Comparison of ENCODE assay signal across 8 cellular contexts in the genomic region with DNA sequence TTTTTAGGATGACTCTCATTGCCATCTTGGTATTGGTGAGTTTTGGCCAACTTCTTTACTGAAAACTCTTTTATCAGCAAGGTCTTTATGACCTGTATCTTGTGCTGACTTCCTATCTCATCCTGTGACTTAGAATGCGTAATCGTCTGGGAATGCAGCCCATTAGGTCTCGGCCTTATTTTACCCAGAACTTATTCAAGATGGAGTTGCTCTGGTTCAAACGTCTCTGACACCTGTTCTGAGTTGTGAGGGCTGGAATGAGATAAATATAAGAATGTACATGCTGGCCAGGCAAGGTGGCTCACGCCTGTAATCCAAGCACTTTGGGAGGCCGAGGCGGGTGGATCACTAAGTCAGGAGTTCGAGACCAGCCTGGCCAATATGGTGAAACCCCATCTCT. TPM values are rescaled to one million over a fixed set of nuclear protein-coding genes. Genes with fewer than 3 reads are reported as not detected.
A peak's percentile ranks its signal among the peaks of the same experiment; 100 is the strongest.
DNase-seq lines count a peak whose midpoint lies in the region; ATAC-seq, FAIRE-seq and TF ChIP-seq lines count a peak whose summit lies in the region.
"Not testable (repeated sequence)": the region's sequence is repeated elsewhere in the genome, so short reads cannot be mapped to it uniquely, and the experiment has no call there.

No MANE protein-coding gene starts in this region.

- not testable (repeated sequence) for H3K9me3 ChIP-seq in A549; HCT116 (ENCODE audit: control insufficient read depth in 1 of 2, insufficient read depth in 1 of 2, low read depth in 1 of 2, low read length in 2 of 2); endothelial cell of umbilical vein (replicated peaks; ENCODE audit: control insufficient read depth, insufficient read depth, low read length); hepatocyte (ENCODE audit: low read depth); upper lobe of right lung

- CTCF ChIA-PET in A549 (lab: Yijun Ruan, JAX) (interaction anchor here (0.6 to 5.2 kb wide), 6 partner anchors 13 to 209 kb away, joined by 3 to 26 read pairs (median 10); partner anchors contain the start of gene NT5C), HCT116 (lab: Charles Lee) (interaction anchor here (1.0 to 2.0 kb wide), 3 partner anchors 14 to 45 kb away, joined by 3 to 17 read pairs (median 5); no protein-coding TSS in a partner anchor), endothelial cell of umbilical vein (lab: Charles Lee) (interaction anchor here (2.3 kb wide), 1 partner anchor 44 kb away, joined by 15 read pairs; no protein-coding TSS in a partner anchor)
- CTCF ChIA-PET in RWPE1 (lab: Yijun Ruan, JAX): not testable (repeated sequence)

- dilution Hi-C loops in endothelial cell of umbilical vein (cut with MboI; ENCODE audit: extremely low pct_ligation_motif_present, low sequenced_read_pairs): not testable (repeated sequence)

- H3K9me1 ChIP-seq in endothelial cell of umbilical vein (replicated peaks; ENCODE audit: control insufficient read depth, extremely low read depth, insufficient read depth, low read length): not testable (repeated sequence)

- H3K4me2 ChIP-seq in A549: peak overlapping the region; percentile 59; the same call in 2 of the 3 replicates
- peak overlapping the region; percentile 60 for H3K4me2 ChIP-seq in HCT116 (ENCODE audit: low read length)
- not testable (repeated sequence) for H3K4me2 ChIP-seq in endothelial cell of umbilical vein (ENCODE audit: insufficient read depth, low read length); hepatocyte

- not testable (repeated sequence) for H3K27me3 ChIP-seq in HCT116 (ENCODE audit: insufficient read depth, low read length); endothelial cell of umbilical vein (ENCODE audit: control insufficient read depth in 2 of 2, insufficient read depth in 2 of 2, low read length in 2 of 2); hepatocyte; upper lobe of right lung

- not testable (repeated sequence) for TF ChIP-seq POLR2A in A549 (IDR thresholded peaks at IDR 0.05; ENCODE audit: low read length); HCT116 (IDR thresholded peaks at IDR 0.05; ENCODE audit: borderline replicate concordance, extremely low read depth, insufficient read depth, insufficient read length); endothelial cell of umbilical vein (IDR thresholded peaks at IDR 0.05; ENCODE audit: low read depth, low read length)

- H3K27ac ChIP-seq in A549: peak overlapping the region; percentile 48 to 77; a peak in 4 of 6 replicates
- H3K27ac ChIP-seq in HCT116 (ENCODE audit: low read depth, low read length); upper lobe of right lung: not testable (repeated sequence)
- peak overlapping the region; percentile 57 for H3K27ac ChIP-seq in RWPE1
- H3K27ac ChIP-seq in endothelial cell of umbilical vein (ENCODE audit: insufficient read depth, low read depth, low read length): peak overlapping the region; percentile 87
- peak overlapping the region; percentile 58 for H3K27ac ChIP-seq in hepatocyte

- intact Hi-C loops in HCT116 (cut with micrococcal nuclease); endothelial cell of umbilical vein (cut with micrococcal nuclease); upper lobe of right lung (cut with DNase I): not testable (repeated sequence)

- TF ChIP-seq RAD21 in A549 (conservative IDR thresholded peaks at IDR 0.05 in 1 of 2, IDR thresholded peaks at IDR 0.05 in 1 of 2); HCT116 (IDR thresholded peaks at IDR 0.05; ENCODE audit: low read depth): not testable (repeated sequence)

- not testable (repeated sequence) for TF ChIP-seq EP300 in A549 (IDR thresholded peaks at IDR 0.05)

- not testable (repeated sequence) for ATAC-seq in A549, HCT116, upper lobe of right lung

- FAIRE-seq in A549 (lab: Jason Lieb, UNC); endothelial cell of umbilical vein (lab: Jason Lieb, UNC): not testable (repeated sequence)

- H3K9ac ChIP-seq in HCT116 (ENCODE audit: low read length): peak overlapping the region; percentile 39
- not testable (repeated sequence) for H3K9ac ChIP-seq in endothelial cell of umbilical vein (replicated peaks; ENCODE audit: extremely low read depth, insufficient read depth, low read length)

- not testable (repeated sequence) for H3K9me2 ChIP-seq in HCT116 (ENCODE audit: insufficient read depth); hepatocyte (replicated peaks; ENCODE audit: insufficient read depth)

- H2AFZ ChIP-seq in HCT116 (ENCODE audit: low read depth, low read length, poor library complexity, severe bottlenecking); endothelial cell of umbilical vein (ENCODE audit: low read depth, low read length); hepatocyte: not testable (repeated sequence)

- not testable (repeated sequence) for H3K4me3 ChIP-seq in A549; HCT116 (replicated peaks in 1 of 2; ENCODE audit: low read depth in 1 of 2, low read length in 2 of 2); endothelial cell of umbilical vein (replicated peaks in 1 of 3; ENCODE audit: insufficient read depth in 1 of 3, low read depth in 1 of 3, low read length in 3 of 3); hepatocyte; upper lobe of right lung

- peak in 1 of 2 experiments; percentile 60 for DNase-seq in A549 (ENCODE audit: low read depth in 1 of 2, low spot score in 1 of 2)
- not testable (repeated sequence) for DNase-seq in HCT116 (ENCODE audit: low read depth, low spot score); RWPE1 (ENCODE audit: low spot score); hepatocyte (ENCODE audit: low spot score)
- DNase-seq in amniotic epithelial cell (ENCODE audit: low read depth): peak; percentile 69
- peak; percentile 26 for DNase-seq in endothelial cell of umbilical vein (ENCODE audit: low read depth, low spot score)
- DNase-seq in mesenteric fat pad (ENCODE audit: low spot score): peak; percentile 55
- peak; percentile 8 for DNase-seq in upper lobe of right lung

- BruUV-seq in HCT116 (replicated peaks; lab: Mats Ljungman, UMichigan); endothelial cell of umbilical vein (replicated peaks; lab: Mats Ljungman, UMichigan): not testable (repeated sequence)

- not testable (repeated sequence) for H3K79me2 ChIP-seq in HCT116 (ENCODE audit: insufficient read depth, low read length); endothelial cell of umbilical vein (ENCODE audit: control insufficient read depth, insufficient read depth, low read length); hepatocyte

- peaks cover 38% of the 10 kb centered on the region for H3K4me1 ChIP-seq in A549
- H3K4me1 ChIP-seq in HCT116 (ENCODE audit: control insufficient read depth in 1 of 2, insufficient read depth in 2 of 2, low read length in 2 of 2): peaks cover 46 to 57% of the 10 kb centered on the region in 2 experiments
- peaks cover 23% of the 10 kb centered on the region for H3K4me1 ChIP-seq in endothelial cell of umbilical vein (ENCODE audit: control insufficient read depth, extremely low read depth, insufficient read depth, low read length)
- H3K4me1 ChIP-seq in hepatocyte (ENCODE audit: insufficient read depth); upper lobe of right lung: not testable (repeated sequence)

- not testable (repeated sequence) for H4K20me1 ChIP-seq in HCT116 (ENCODE audit: insufficient read depth); endothelial cell of umbilical vein (replicated peaks; ENCODE audit: control insufficient read depth, extremely low read depth, insufficient read depth, low read length); hepatocyte (ENCODE audit: insufficient read depth, poor library complexity, severe bottlenecking)

- not testable (repeated sequence) for H3K36me3 ChIP-seq in HCT116 (ENCODE audit: control insufficient read depth in 1 of 2, insufficient read depth in 2 of 2, low read length in 2 of 2); endothelial cell of umbilical vein (ENCODE audit: control insufficient read depth in 2 of 2, extremely low read depth in 1 of 2, insufficient read depth in 2 of 2, low read length in 2 of 2); hepatocyte (replicated peaks; ENCODE audit: insufficient read depth, low read depth); upper lobe of right lung

- TF ChIP-seq CTCF in A549 (IDR thresholded peaks at IDR 0.05); HCT116 (IDR thresholded peaks at IDR 0.05 in 2 of 3, conservative IDR thresholded peaks at IDR 0.05 in 1 of 3; ENCODE audit: borderline replicate concordance in 1 of 3, insufficient read depth in 1 of 3, low read depth in 2 of 3, low read length in 2 of 3); RWPE1 (conservative IDR thresholded peaks at IDR 0.05; ENCODE audit: low read depth); endothelial cell of umbilical vein (IDR thresholded peaks at IDR 0.05; ENCODE audit: extremely low read depth in 1 of 2, insufficient read depth in 1 of 2, low read depth in 1 of 2, low read length in 2 of 2); hepatocyte (IDR thresholded peaks at IDR 0.05; ENCODE audit: poor library complexity); upper lobe of right lung (IDR thresholded peaks at IDR 0.05): not testable (repeated sequence)

- WGBS in A549 (ENCODE audit: missing lambda C conversion rate): 79% methylated on average over 8 of the region's 8 CpGs
- WGBS in hepatocyte (ENCODE audit: low lambda C conversion rate, missing lambda C conversion rate): 89% methylated on average over 8 of the region's 8 CpGs

- RAD21 ChIA-PET in HCT116 (lab: Charles Lee; ENCODE audit: low non-redundant PET in 1 of 2, low total read pairs in 2 of 2, uncharacterized antibody in 2 of 2, unreplicated experiment in 2 of 2): not testable (repeated sequence)

- POLR2A ChIA-PET in A549 (lab: Yijun Ruan, JAX) (interaction anchor here (1.4 kb wide), 1 partner anchor 34 kb away, joined by 4 read pairs; no protein-coding TSS in a partner anchor), HCT116 (lab: Charles Lee) (interaction anchor here (1.3 to 1.6 kb wide), 2 partner anchors 13 to 34 kb away, joined by 3 to 6 read pairs; no protein-coding TSS in a partner anchor)
- POLR2A ChIA-PET in RWPE1 (lab: Yijun Ruan, JAX; ENCODE audit: low non-redundant PET); endothelial cell of umbilical vein (lab: Charles Lee): not testable (repeated sequence)

RNA-seq across cellular contexts. Expression of gene JPT1, which starts 4.2 kb away (rescaled TPM):
- polyA plus RNA-seq in A549 (2011; rRNA removed) (141 and 196 TPM in 2 replicates), A549 (2017; fragmentation: RNase III; extraction: RNeasy Plus Mini Kit Qiagen cat#74134 plus additional on column Dnase treatment) (623 to 739 TPM (median 629 TPM) in 3 replicates), endothelial cell of umbilical vein (143 and 212 TPM in 2 replicates), hepatocyte (172 and 181 TPM in 2 replicates)
- polyA plus RNA-seq in A549 (2012; cell fraction: cytosol; rRNA removed): 483 and 502 TPM in 2 replicates
- 360 and 387 TPM in 2 replicates for polyA plus RNA-seq in A549 (2012; cell fraction: nucleus; rRNA removed)
- polyA minus RNA-seq in A549 (2011; rRNA and poly(A)+ RNA removed): 49.1 and 91.6 TPM in 2 replicates
- total RNA-seq in HCT116 (2021; ENCODE audit: unreplicated experiment) (575 TPM), endothelial cell of umbilical vein (352 and 364 TPM in 2 replicates), hepatocyte (103 and 107 TPM in 2 replicates), mesenteric fat pad (28.6 TPM), upper lobe of right lung (47.8 TPM)
- polyA plus RNA-seq in HCT116 (2012): 715 and 916 TPM in 2 replicates
- polyA plus RNA-seq in endothelial cell of umbilical vein (2011; cell fraction: cytosol; rRNA removed): 393 and 396 TPM in 2 replicates
- 146 and 158 TPM in 2 replicates for polyA plus RNA-seq in endothelial cell of umbilical vein (2011; cell fraction: nucleus; rRNA removed)
- 735 and 931 TPM in 2 replicates for polyA plus RNA-seq in endothelial cell of umbilical vein (2012)
- 37.1 and 45.3 TPM in 2 replicates for polyA minus RNA-seq in endothelial cell of umbilical vein
- polyA minus RNA-seq in endothelial cell of umbilical vein (2011; cell fraction: cytosol; rRNA and poly(A)+ RNA removed): 249 TPM
- 38.5 and 44.2 TPM in 2 replicates for polyA minus RNA-seq in endothelial cell of umbilical vein (2011; cell fraction: nucleus; rRNA and poly(A)+ RNA removed)

RNA-seq across cellular contexts. Expression of gene SUMO2, which starts 24.3 kb away (rescaled TPM):
- polyA plus RNA-seq in A549 (2011; rRNA removed): 400 and 545 TPM in 2 replicates
- polyA plus RNA-seq in A549 (2012; cell fraction: cytosol; rRNA removed): 90.1 and 91.1 TPM in 2 replicates
- polyA plus RNA-seq in A549 (2012; cell fraction: nucleus; rRNA removed): 21.1 and 34.7 TPM in 2 replicates
- 452 to 573 TPM (median 525 TPM) in 3 replicates for polyA plus RNA-seq in A549 (2017; fragmentation: RNase III; extraction: RNeasy Plus Mini Kit Qiagen cat#74134 plus additional on column Dnase treatment)
- 119 and 127 TPM in 2 replicates for polyA minus RNA-seq in A549 (2011; rRNA and poly(A)+ RNA removed)
- 859 TPM for total RNA-seq in HCT116 (2021; ENCODE audit: unreplicated experiment)
- polyA plus RNA-seq in HCT116 (2012): 338 and 399 TPM in 2 replicates
- 424 and 437 TPM in 2 replicates for total RNA-seq in endothelial cell of umbilical vein
- polyA plus RNA-seq in endothelial cell of umbilical vein: 62.0 and 75.6 TPM in 2 replicates
- 86.6 and 95.1 TPM in 2 replicates for polyA plus RNA-seq in endothelial cell of umbilical vein (2011; cell fraction: cytosol; rRNA removed)
- 39.1 and 44.6 TPM in 2 replicates for polyA plus RNA-seq in endothelial cell of umbilical vein (2011; cell fraction: nucleus; rRNA removed)
- polyA plus RNA-seq in endothelial cell of umbilical vein (2012): 267 and 404 TPM in 2 replicates
- 93.0 and 121 TPM in 2 replicates for polyA minus RNA-seq in endothelial cell of umbilical vein
- polyA minus RNA-seq in endothelial cell of umbilical vein (2011; cell fraction: cytosol; rRNA and poly(A)+ RNA removed): 178 TPM
- 20.2 and 23.2 TPM in 2 replicates for polyA minus RNA-seq in endothelial cell of umbilical vein (2011; cell fraction: nucleus; rRNA and poly(A)+ RNA removed)
- total RNA-seq in hepatocyte: 112 and 115 TPM in 2 replicates
- 424 and 434 TPM in 2 replicates for polyA plus RNA-seq in hepatocyte
- 265 TPM for total RNA-seq in mesenteric fat pad
- total RNA-seq in upper lobe of right lung: 316 TPM

RNA-seq across cellular contexts. Expression of gene NT5C, which starts 26.9 kb away (rescaled TPM):
- polyA plus RNA-seq in A549 (2011; rRNA removed) (54.5 and 73.7 TPM in 2 replicates), A549 (2017; fragmentation: RNase III; extraction: RNeasy Plus Mini Kit Qiagen cat#74134 plus additional on column Dnase treatment) (83.8 to 92.2 TPM (median 91.4 TPM) in 3 replicates), endothelial cell of umbilical vein (29.1 and 38.0 TPM in 2 replicates), hepatocyte (73.3 and 82.2 TPM in 2 replicates)
- 174 and 199 TPM in 2 replicates for polyA plus RNA-seq in A549 (2012; cell fraction: cytosol; rRNA removed)
- polyA plus RNA-seq in A549 (2012; cell fraction: nucleus; rRNA removed): 280 and 344 TPM in 2 replicates
- polyA minus RNA-seq in A549 (2011; rRNA and poly(A)+ RNA removed): 31.1 and 36.1 TPM in 2 replicates
- total RNA-seq in HCT116 (2021; ENCODE audit: unreplicated experiment) (115 TPM), endothelial cell of umbilical vein (32.6 and 39.2 TPM in 2 replicates), hepatocyte (46.3 and 66.8 TPM in 2 replicates), mesenteric fat pad (33.5 TPM), upper lobe of right lung (35.8 TPM)
- 108 and 113 TPM in 2 replicates for polyA plus RNA-seq in HCT116 (2012)
- polyA plus RNA-seq in endothelial cell of umbilical vein (2011; cell fraction: cytosol; rRNA removed): 19.9 and 31.5 TPM in 2 replicates
- polyA plus RNA-seq in endothelial cell of umbilical vein (2011; cell fraction: nucleus; rRNA removed): 32.4 and 37.5 TPM in 2 replicates
- 22.4 and 23.6 TPM in 2 replicates for polyA plus RNA-seq in endothelial cell of umbilical vein (2012)
- 7.8 and 8.9 TPM in 2 replicates for polyA minus RNA-seq in endothelial cell of umbilical vein
- 16.2 TPM for polyA minus RNA-seq in endothelial cell of umbilical vein (2011; cell fraction: cytosol; rRNA and poly(A)+ RNA removed)
- polyA minus RNA-seq in endothelial cell of umbilical vein (2011; cell fraction: nucleus; rRNA and poly(A)+ RNA removed): 5.0 and 6.6 TPM in 2 replicates

RNA-seq across cellular contexts. Expression of gene NUP85, which starts 47.0 kb away (rescaled TPM):
- 110 and 124 TPM in 2 replicates for polyA plus RNA-seq in A549 (2011; rRNA removed)
- polyA plus RNA-seq in A549 (2012; cell fraction: cytosol; rRNA removed): 203 and 209 TPM in 2 replicates
- 485 and 663 TPM in 2 replicates for polyA plus RNA-seq in A549 (2012; cell fraction: nucleus; rRNA removed)
- polyA plus RNA-seq in A549 (2017; fragmentation: RNase III; extraction: RNeasy Plus Mini Kit Qiagen cat#74134 plus additional on column Dnase treatment): 83.4 to 87.1 TPM (median 84.1 TPM) in 3 replicates
- 109 and 125 TPM in 2 replicates for polyA minus RNA-seq in A549 (2011; rRNA and poly(A)+ RNA removed)
- total RNA-seq in HCT116 (2021; ENCODE audit: unreplicated experiment): 164 TPM
- 97.9 and 108 TPM in 2 replicates for polyA plus RNA-seq in HCT116 (2012)
- 98.3 and 105 TPM in 2 replicates for total RNA-seq in endothelial cell of umbilical vein
- 116 and 120 TPM in 2 replicates for polyA plus RNA-seq in endothelial cell of umbilical vein
- 76.5 and 96.6 TPM in 2 replicates for polyA plus RNA-seq in endothelial cell of umbilical vein (2011; cell fraction: cytosol; rRNA removed)
- polyA plus RNA-seq in endothelial cell of umbilical vein (2011; cell fraction: nucleus; rRNA removed): 345 and 386 TPM in 2 replicates
- polyA plus RNA-seq in endothelial cell of umbilical vein (2012): 63.7 and 73.8 TPM in 2 replicates
- 75.2 and 106 TPM in 2 replicates for polyA minus RNA-seq in endothelial cell of umbilical vein
- 50.6 TPM for polyA minus RNA-seq in endothelial cell of umbilical vein (2011; cell fraction: cytosol; rRNA and poly(A)+ RNA removed)
- 58.3 and 81.4 TPM in 2 replicates for polyA minus RNA-seq in endothelial cell of umbilical vein (2011; cell fraction: nucleus; rRNA and poly(A)+ RNA removed)
- total RNA-seq in hepatocyte: 28.6 and 33.6 TPM in 2 replicates
- polyA plus RNA-seq in hepatocyte: 38.8 and 45.5 TPM in 2 replicates
- 60.2 TPM for total RNA-seq in mesenteric fat pad
- total RNA-seq in upper lobe of right lung: 63.7 TPM

RNA-seq across cellular contexts. Expression of gene ARMC7, which starts 48.7 kb away (rescaled TPM):
- polyA plus RNA-seq in A549 (2011; rRNA removed) (8.5 and 9.5 TPM in 2 replicates), A549 (2017; fragmentation: RNase III; extraction: RNeasy Plus Mini Kit Qiagen cat#74134 plus additional on column Dnase treatment) (11.3 to 13.1 TPM (median 12.6 TPM) in 3 replicates), endothelial cell of umbilical vein (11.8 and 13.1 TPM in 2 replicates), hepatocyte (4.0 and 4.5 TPM in 2 replicates)
- 11.0 and 13.2 TPM in 2 replicates for polyA plus RNA-seq in A549 (2012; cell fraction: cytosol; rRNA removed)
- polyA plus RNA-seq in A549 (2012; cell fraction: nucleus; rRNA removed): 16.6 and 18.3 TPM in 2 replicates
- 14.3 and 15.2 TPM in 2 replicates for polyA minus RNA-seq in A549 (2011; rRNA and poly(A)+ RNA removed)
- total RNA-seq in HCT116 (2021; ENCODE audit: unreplicated experiment) (43.2 TPM), endothelial cell of umbilical vein (14.5 and 15.7 TPM in 2 replicates), hepatocyte (2.6 and 3.5 TPM in 2 replicates), mesenteric fat pad (7.9 TPM), upper lobe of right lung (18.0 TPM)
- 25.9 and 27.2 TPM in 2 replicates for polyA plus RNA-seq in HCT116 (2012)
- 10.5 and 11.1 TPM in 2 replicates for polyA plus RNA-seq in endothelial cell of umbilical vein (2011; cell fraction: cytosol; rRNA removed)
- 9.3 and 10.0 TPM in 2 replicates for polyA plus RNA-seq in endothelial cell of umbilical vein (2011; cell fraction: nucleus; rRNA removed)
- 9.0 and 9.4 TPM in 2 replicates for polyA plus RNA-seq in endothelial cell of umbilical vein (2012)
- 12.7 and 14.1 TPM in 2 replicates for polyA minus RNA-seq in endothelial cell of umbilical vein
- 9.3 TPM for polyA minus RNA-seq in endothelial cell of umbilical vein (2011; cell fraction: cytosol; rRNA and poly(A)+ RNA removed)
- polyA minus RNA-seq in endothelial cell of umbilical vein (2011; cell fraction: nucleus; rRNA and poly(A)+ RNA removed): 3.9 and 7.6 TPM in 2 replicates
